ENCODE assay signal across 12 cellular contexts in the genomic region with DNA sequence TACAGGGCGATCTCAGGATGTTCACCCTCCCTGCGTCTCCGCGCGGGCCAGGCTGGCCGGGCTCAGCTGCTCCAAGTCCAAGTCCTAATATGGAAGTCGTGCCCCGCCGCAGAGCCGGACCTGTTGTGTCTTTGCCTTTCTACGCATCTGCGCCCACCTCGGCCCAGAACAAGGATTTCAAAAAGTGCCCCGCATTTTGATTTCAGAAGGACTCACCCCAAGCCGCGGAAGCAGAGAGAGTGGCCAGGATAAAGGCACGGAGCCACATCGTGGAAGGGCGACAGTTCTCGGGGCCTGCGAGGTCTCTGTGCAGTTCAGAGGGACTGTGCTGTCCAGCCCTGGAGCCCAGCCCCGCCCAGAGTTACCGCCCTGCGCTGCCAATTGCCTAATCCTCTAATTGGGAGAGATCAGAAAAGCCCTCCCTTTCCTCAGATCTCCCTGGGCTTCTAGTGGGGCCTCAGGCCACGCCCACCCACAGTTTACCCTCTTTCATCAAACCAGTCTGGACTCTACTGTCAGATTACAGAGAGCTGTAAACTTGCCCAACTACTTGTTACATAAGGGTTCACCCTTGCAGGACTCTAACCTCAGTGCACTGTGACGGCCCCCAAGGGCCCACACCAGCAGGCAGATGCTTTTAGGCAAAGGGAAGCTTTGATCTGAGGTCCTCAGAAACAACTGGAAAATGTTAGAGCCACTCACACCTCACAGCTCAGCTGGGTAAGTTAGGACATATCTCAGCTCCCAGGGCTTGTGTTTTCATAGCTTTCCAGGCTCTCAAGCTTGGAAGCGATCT. TPM values are rescaled to one million over a fixed set of nuclear protein-coding genes. Genes with fewer than 3 reads are reported as not detected.
DNase-seq lines count a peak whose midpoint lies in the region; TF ChIP-seq lines count a peak whose summit lies in the region.
"Had no signal": no experiment of that assay in that cellular context is flagged by ENCODE, and none has a peak within 500 bp of the region (broad histone marks: within the 10 kb centered on the region; RNA-seq: fewer than 3 reads in every experiment).

Gene CES1, minus strand, starts transcription at position 309 of the 796 bp plus-strand sequence. Its CDS starts 41 bp downstream, at position 268.

- H3K36me3 ChIP-seq in WERI-Rb-1, result no peaks in the 10 kb centered on the region
- no peaks in the 10 kb centered on the region for H3K36me3 ChIP-seq in iPS DF 6.9 (ENCODE audit: control insufficient read depth, insufficient read depth, low read length)
- H3K36me3 ChIP-seq in prostate gland, result no peaks in the 10 kb centered on the region

- H3K4me1 ChIP-seq in iPS DF 6.9 (ENCODE audit: control insufficient read depth, insufficient read depth, low read length) (no peaks in the 10 kb centered on the region), prostate gland (replicated peaks) (no peaks in the 10 kb centered on the region)

- H3K9me3 ChIP-seq in WERI-Rb-1 (ENCODE audit: severe bottlenecking) (no peaks in the 10 kb centered on the region), iPS DF 6.9 (ENCODE audit: control insufficient read depth, insufficient read depth, low read length) (no peaks in the 10 kb centered on the region), prostate gland (no peaks in the 10 kb centered on the region)

- H3K27me3 ChIP-seq in WERI-Rb-1 (ENCODE audit: insufficient read depth, low read depth, severe bottlenecking) (no peaks in the 10 kb centered on the region), iPS DF 6.9 (ENCODE audit: control insufficient read depth, insufficient read depth, low read length) (no peaks in the 10 kb centered on the region), prostate gland (replicated peaks; ENCODE audit: insufficient read depth) (no peaks in the 10 kb centered on the region)

- peak within 1 kb of the TSS; percentile 23 for H3K4me3 ChIP-seq in WERI-Rb-1 (ENCODE audit: low read depth, low read length)
- no peak within 1 kb of the TSS for H3K4me3 ChIP-seq in iPS DF 6.9 (ENCODE audit: low read length)
- H3K4me3 ChIP-seq in prostate gland, result no peak within 1 kb of the TSS

- peak; percentile 8 for DNase-seq in CD1c-positive myeloid dendritic cell (ENCODE audit: extremely low spot score)
- DNase-seq in WERI-Rb-1, result peak; percentile 77
- peak; percentile 22 for DNase-seq in iPS DF 6.9 (ENCODE audit: low read depth, low spot score)
- no peak for DNase-seq in prostate gland (ENCODE audit: low spot score)
- no peak for DNase-seq in T1000 (lab: John Stamatoyannopoulos, UW)
- no peak for DNase-seq in KBM-7
- no peak for DNase-seq in NCI-H1417 (lab: John Stamatoyannopoulos, UW)
- DNase-seq in NCI-H2107 (lab: John Stamatoyannopoulos, UW), result no peak
- DNase-seq: activated CD4-positive, alpha-beta T cell treated with anti-CD3 and anti-CD28 coated beads for 1 hour; activated naive CD4-positive, alpha-beta T cell; NCI-H146; RPMI8226 had no signal

- intact Hi-C loops in prostate gland (cut with DNase I), result loop anchor here (10.0 kb wide), 1 partner anchor 68 kb away; no protein-coding TSS in a partner anchor

- no peak for TF ChIP-seq CTCF in WERI-Rb-1 (IDR thresholded peaks at IDR 0.05; ENCODE audit: low read depth, low read length)
- TF ChIP-seq CTCF in prostate gland (IDR thresholded peaks at IDR 0.05), result no peak

- H3K27ac ChIP-seq in WERI-Rb-1 (no peak within 1 kb of the TSS), iPS DF 6.9 (ENCODE audit: low read length) (no peak within 1 kb of the TSS), prostate gland (peak within 1 kb of the TSS in 1 of 2 donors; percentile 26)

- no peak for TF ChIP-seq POLR2A in prostate gland (IDR thresholded peaks at IDR 0.05)

- no CpG with 5 or more reads among the region's 27 CpGs for WGBS in iPS DF 6.9 (ENCODE audit: insufficient coverage, insufficient read length)
- 59% methylated on average over 27 of the region's 27 CpGs for WGBS in prostate gland

- in situ Hi-C loops in KBM-7 (cut with MboI; ENCODE audit: low pct_unique_long_range_greater_than_20kb, low sequenced_read_pairs), result loop anchor here (10.0 to 25.0 kb wide), 2 partner anchors 118 to 371 kb away; no protein-coding TSS in a partner anchor

RNA-seq across cellular contexts. Expression of gene CES1, which starts in this region (rescaled TPM):
- 10 to 100 TPM; 16.0 to 18.7 TPM for total RNA-seq in prostate gland

Comparison
In these comparisons a context has a peak if more than half of its experiments do, and no peak if none do; other contexts are left out.
1. DNase-seq: peak in CD1c-positive myeloid dendritic cell (single experiment), WERI-Rb-1 (single experiment) and iPS DF 6.9 (single experiment); none in prostate gland (single experiment), T1000 (single experiment), KBM-7 (single experiment), NCI-H1417 (0 of 3) and NCI-H2107 (single experiment).